In genomic region chr17:42116705-42117396, GRCh38 we compare ENCODE assay signal across 8 cellular contexts. TPM values are rescaled to one million over a fixed set of nuclear protein-coding genes. Genes with fewer than 3 reads are reported as not detected.
DNase-seq lines count a peak whose midpoint lies in the region; ATAC-seq and TF ChIP-seq lines count a peak whose summit lies in the region.

No MANE protein-coding gene starts in this region.

- POLR2A ChIA-PET in CD8-positive, alpha-beta T cell (lab: Charles Lee), result interaction anchor here (1.0 to 1.1 kb wide), 2 partner anchors 37 to 96 kb away, joined by 3 read pairs; partner anchors contain the start of gene NKIRAS2

- no peak overlapping the region for H3K27ac ChIP-seq in CD8-positive, alpha-beta T cell (ENCODE audit: low read depth, low read length)

- ATAC-seq in CD8-positive, alpha-beta T cell, result peak; percentile 41
- ATAC-seq in effector memory CD8-positive, alpha-beta T cell (replicated peaks), result peak; percentile 43
- ATAC-seq in HG02571 (IDR thresholded peaks at IDR 0.05; ENCODE audit: unreplicated experiment), result no peak

- H3K36me3 ChIP-seq in CD8-positive, alpha-beta T cell (ENCODE audit: insufficient read depth, low read length), result peaks cover 7% of the 10 kb centered on the region

- H3K4me1 ChIP-seq in CD8-positive, alpha-beta T cell (ENCODE audit: insufficient read depth, low read length), result peaks cover 25% of the 10 kb centered on the region

- no peaks in the 10 kb centered on the region for H3K27me3 Mint-ChIP-seq in CD8-positive, alpha-beta T cell (ENCODE audit: low read depth)
- H3K27me3 Mint-ChIP-seq in effector memory CD8-positive, alpha-beta T cell, result no peaks in the 10 kb centered on the region
- no peaks in the 10 kb centered on the region for H3K27me3 Mint-ChIP-seq in mesothelial cell of epicardium (ENCODE audit: low read depth)

- H3K4me3 ChIP-seq in CD8-positive, alpha-beta T cell (ENCODE audit: low read depth, low read length), result no peak overlapping the region

- DNase-seq in CD8-positive, alpha-beta T cell, result peak; percentile 66 to 87 (median 83)
- peak; percentile 92 for DNase-seq in HuH-7 (ENCODE audit: low spot score)
- DNase-seq in NOMO-1 (lab: John Stamatoyannopoulos, UW; ENCODE audit: unreplicated experiment in 2 of 2), result peak; percentile 55 to 65
- peak; percentile 62 to 66 for DNase-seq in activated CD8-positive, alpha-beta memory T cell treated with anti-CD3 and anti-CD28 coated beads for 1 hour (ENCODE audit: extremely low read depth in 1 of 2, low read depth in 1 of 2)
- peak; percentile 80 to 89 (median 87) for DNase-seq in effector memory CD8-positive, alpha-beta T cell
- peak; percentile 49 to 82 for DNase-seq in mesothelial cell of epicardium (ENCODE audit: low spot score in 2 of 2, unreplicated experiment in 2 of 2)
- peak; percentile 49 to 71 for DNase-seq in stimulated activated CD8-positive, alpha-beta memory T cell treated with anti-CD3 and anti-CD28 coated beads, Interleukin-2, amount 100 ng/mL, for 48 hours (ENCODE audit: low read depth in 2 of 2)

- peak; percentile 78 for TF ChIP-seq CTCF in CD8-positive, alpha-beta T cell (IDR thresholded peaks at IDR 0.05)
- TF ChIP-seq CTCF in mesothelial cell of epicardium (IDR thresholded peaks at IDR 0.05; ENCODE audit: unreplicated experiment), result peak; percentile 75

- H3K9me3 Mint-ChIP-seq in CD8-positive, alpha-beta T cell, result no peaks in the 10 kb centered on the region
- no peaks in the 10 kb centered on the region for H3K9me3 Mint-ChIP-seq in effector memory CD8-positive, alpha-beta T cell
- H3K9me3 Mint-ChIP-seq in mesothelial cell of epicardium, result no peaks in the 10 kb centered on the region

- peaks cover 38% of the 10 kb centered on the region for H3K4me1 Mint-ChIP-seq in CD8-positive, alpha-beta T cell (ENCODE audit: low read depth)
- H3K4me1 Mint-ChIP-seq in effector memory CD8-positive, alpha-beta T cell (ENCODE audit: low read depth in 2 of 2), result peaks cover 23 to 31% of the 10 kb centered on the region in 2 donors
- H3K4me1 Mint-ChIP-seq in mesothelial cell of epicardium, result peaks cover 18% of the 10 kb centered on the region

- intact Hi-C loops in CD8-positive, alpha-beta T cell (cut with DNase I, micrococcal nuclease), result loop anchor here (1.0 to 10.0 kb wide), 5 partner anchors 50 to 382 kb away; partner anchors contain the start of genes HAP1 (in 1 of the 2) and KLHL11 (in 1 of the 2)

- no peak overlapping the region for H3K4me3 Mint-ChIP-seq in CD8-positive, alpha-beta T cell
- no peak overlapping the region for H3K4me3 Mint-ChIP-seq in effector memory CD8-positive, alpha-beta T cell
- no peak overlapping the region for H3K4me3 Mint-ChIP-seq in mesothelial cell of epicardium

- H3K9me3 ChIP-seq in CD8-positive, alpha-beta T cell (ENCODE audit: low read length), result no peaks in the 10 kb centered on the region

- H3K27me3 ChIP-seq in CD8-positive, alpha-beta T cell (ENCODE audit: insufficient read depth, low read length), result no peaks in the 10 kb centered on the region

- no peak overlapping the region for H3K27ac Mint-ChIP-seq in CD8-positive, alpha-beta T cell
- peak overlapping the region in 1 of 2 donors; percentile 73 for H3K27ac Mint-ChIP-seq in effector memory CD8-positive, alpha-beta T cell
- H3K27ac Mint-ChIP-seq in mesothelial cell of epicardium, result no peak overlapping the region

- H3K36me3 Mint-ChIP-seq in CD8-positive, alpha-beta T cell, result peaks cover 42% of the 10 kb centered on the region
- peaks cover 21% of the 10 kb centered on the region for H3K36me3 Mint-ChIP-seq in effector memory CD8-positive, alpha-beta T cell (ENCODE audit: insufficient read depth)
- peaks cover 15% of the 10 kb centered on the region for H3K36me3 Mint-ChIP-seq in mesothelial cell of epicardium

- CTCF ChIA-PET in CD8-positive, alpha-beta T cell (lab: Charles Lee), result interaction anchor here (0.9 to 13.2 kb wide), 13 partner anchors 9 to 180 kb away, joined by 3 to 256 read pairs (median 6); partner anchors contain the start of genes CNP, DNAJC7, NKIRAS2 and STAT5A

RNA-seq across cellular contexts. Expression of gene KAT2A, which starts 4.3 kb away (rescaled TPM):
- total RNA-seq in CD8-positive, alpha-beta T cell, result 10 to 100 TPM; 39.3 to 42.5 TPM
- 86.2 to 87.5 TPM (median 86.4 TPM) in 3 replicates for total RNA-seq in mesothelial cell of epicardium

RNA-seq across cellular contexts. Expression of gene DHX58, which starts 4.3 kb away (rescaled TPM):
- 10 to 100 TPM; 32.8 to 39.1 TPM for total RNA-seq in CD8-positive, alpha-beta T cell
- 10.5 to 11.6 TPM (median 11.3 TPM) in 3 replicates for total RNA-seq in mesothelial cell of epicardium

RNA-seq across cellular contexts. Expression of gene HSPB9, which starts 5.8 kb away (rescaled TPM):
- not detected for total RNA-seq in CD8-positive, alpha-beta T cell
- total RNA-seq in mesothelial cell of epicardium, result 0.18 TPM in 1 of 3 replicates, not detected in the others

RNA-seq across cellular contexts. Expression of gene ZNF385C, which starts 18.6 kb away (rescaled TPM):
- total RNA-seq in CD8-positive, alpha-beta T cell, result under 1 TPM in 1 of 2 experiments, not detected in 1; 0.19 TPM
- total RNA-seq in mesothelial cell of epicardium, result 2.2 to 2.9 TPM (median 2.5 TPM) in 3 replicates

RNA-seq across cellular contexts. Expression of gene RAB5C, which starts 37.9 kb away (rescaled TPM):
- 10 to 100 TPM; 79.3 to 86.7 TPM for total RNA-seq in CD8-positive, alpha-beta T cell
- 71.2 to 78.2 TPM (median 73.2 TPM) in 3 replicates for total RNA-seq in mesothelial cell of epicardium
